ENCODE assay signal across 8 cellular contexts in genomic region chr20:49188101-49188784, GRCh38. TPM values are rescaled to one million over a fixed set of nuclear protein-coding genes. Genes with fewer than 3 reads are reported as not detected.
DNase-seq lines count a peak whose midpoint lies in the region; ATAC-seq and TF ChIP-seq lines count a peak whose summit lies in the region.

A gene with protein sequence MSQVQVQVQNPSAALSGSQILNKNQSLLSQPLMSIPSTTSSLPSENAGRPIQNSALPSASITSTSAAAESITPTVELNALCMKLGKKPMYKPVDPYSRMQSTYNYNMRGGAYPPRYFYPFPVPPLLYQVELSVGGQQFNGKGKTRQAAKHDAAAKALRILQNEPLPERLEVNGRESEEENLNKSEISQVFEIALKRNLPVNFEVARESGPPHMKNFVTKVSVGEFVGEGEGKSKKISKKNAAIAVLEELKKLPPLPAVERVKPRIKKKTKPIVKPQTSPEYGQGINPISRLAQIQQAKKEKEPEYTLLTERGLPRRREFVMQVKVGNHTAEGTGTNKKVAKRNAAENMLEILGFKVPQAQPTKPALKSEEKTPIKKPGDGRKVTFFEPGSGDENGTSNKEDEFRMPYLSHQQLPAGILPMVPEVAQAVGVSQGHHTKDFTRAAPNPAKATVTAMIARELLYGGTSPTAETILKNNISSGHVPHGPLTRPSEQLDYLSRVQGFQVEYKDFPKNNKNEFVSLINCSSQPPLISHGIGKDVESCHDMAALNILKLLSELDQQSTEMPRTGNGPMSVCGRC (minus strand): TSS chr20:49188334. CDS start chr20:49166201, 22,133 bp downstream.

- 0 to 1% (median 1%) methylated on average over 26 to 61 of the region's 61 CpGs for WGBS in ovary, 3 donors
- WGBS in thymus: 1% methylated on average over 61 of the region's 61 CpGs

- H3K27ac ChIP-seq in ovary: peak within 1 kb of the TSS; percentile 53 to 74
- H3K27ac ChIP-seq in thymus (ENCODE audit: low read depth): peak within 1 kb of the TSS; percentile 90

- peak; percentile 98 for DNase-seq in GM12865 (ENCODE audit: low read depth)
- peak; percentile 70 for DNase-seq in NCI-H1417 treated with DMSO at 0.1 percent for 48 hours (lab: John Stamatoyannopoulos, UW)
- DNase-seq in SW 1271 (lab: John Stamatoyannopoulos, UW): peak; percentile 78 to 90
- peak; percentile 85 for DNase-seq in activated naive CD8-positive, alpha-beta T cell treated with anti-CD3 and anti-CD28 coated beads, Interleukin-2, amount 50 U/mL, for 16 hours (ENCODE audit: low read depth, low spot score)
- DNase-seq in Right ventricle myocardium inferior (ENCODE audit: missing footprints): peak; percentile 98
- DNase-seq in ovary: peak; percentile 94 to 97 (median 95)

- H3K4me1 ChIP-seq in ovary (ENCODE audit: insufficient read depth) (peaks cover 4% of the 10 kb centered on the region), thymus (ENCODE audit: control insufficient read depth, insufficient read depth, low read length) (peaks cover 7% of the 10 kb centered on the region)

- no peaks in the 10 kb centered on the region for H3K36me3 ChIP-seq in ovary
- H3K36me3 ChIP-seq in thymus (ENCODE audit: control insufficient read depth, insufficient read depth): no peaks in the 10 kb centered on the region

- H3K27me3 ChIP-seq in ovary: no peaks in the 10 kb centered on the region
- no peaks in the 10 kb centered on the region for H3K27me3 ChIP-seq in thymus (ENCODE audit: control insufficient read depth, insufficient read depth)

- H3K9me3 ChIP-seq in ovary: no peaks in the 10 kb centered on the region
- no peaks in the 10 kb centered on the region for H3K9me3 ChIP-seq in thymus (ENCODE audit: control insufficient read depth)

- H3K4me3 ChIP-seq in GM12865 (ENCODE audit: low read depth, low read length) (peak within 1 kb of the TSS; percentile 77), ovary (peak within 1 kb of the TSS; percentile 76), thymus (ENCODE audit: low read length) (peak within 1 kb of the TSS; percentile 86)

- peak; percentile 66 for TF ChIP-seq POLR2A in ovary (IDR thresholded peaks at IDR 0.05)

- intact Hi-C loops in Right ventricle myocardium inferior (cut with DNase I): loop anchor here (2.0 kb wide), 2 partner anchors 31 to 91 kb away; partner anchors contain the start of genes DDX27 and ZNFX1
- intact Hi-C loops in ovary (cut with DNase I): no loop called here

- peak; percentile 94 for ATAC-seq in HG02759 (IDR thresholded peaks at IDR 0.05; ENCODE audit: unreplicated experiment)
- ATAC-seq in Right ventricle myocardium inferior: peak; percentile 100

- TF ChIP-seq EP300 in ovary (IDR thresholded peaks at IDR 0.05): no peak

- TF ChIP-seq CTCF in GM12865 (IDR thresholded peaks at IDR 0.05; ENCODE audit: insufficient read depth, low read depth, low read length, missing control alignments): no peak
- no peak for TF ChIP-seq CTCF in ovary (IDR thresholded peaks at IDR 0.05)

RNA-seq across cellular contexts. Expression of the gene that starts here (rescaled TPM):
- 60.7 TPM for total RNA-seq in Right ventricle myocardium inferior
- 10 to 100 TPM; 41.5 to 77.2 (median 70.5) TPM for total RNA-seq in ovary
- 100 to 1,000 TPM in 1 of 2 donors, 10 to 100 TPM in 1; 37.2 to 113 TPM for polyA plus RNA-seq in ovary
- 52.8 TPM for polyA plus RNA-seq in thymus

Comparison
In these comparisons a context has a peak if more than half of its experiments do, and no peak if none do; other contexts are left out.
1. Peak in every context shown above with its lines: DNase-seq, ATAC-seq, H3K4me3 ChIP-seq and H3K27ac ChIP-seq.